Comparison of ENCODE assay signal across 8 cellular contexts in the genomic region with DNA sequence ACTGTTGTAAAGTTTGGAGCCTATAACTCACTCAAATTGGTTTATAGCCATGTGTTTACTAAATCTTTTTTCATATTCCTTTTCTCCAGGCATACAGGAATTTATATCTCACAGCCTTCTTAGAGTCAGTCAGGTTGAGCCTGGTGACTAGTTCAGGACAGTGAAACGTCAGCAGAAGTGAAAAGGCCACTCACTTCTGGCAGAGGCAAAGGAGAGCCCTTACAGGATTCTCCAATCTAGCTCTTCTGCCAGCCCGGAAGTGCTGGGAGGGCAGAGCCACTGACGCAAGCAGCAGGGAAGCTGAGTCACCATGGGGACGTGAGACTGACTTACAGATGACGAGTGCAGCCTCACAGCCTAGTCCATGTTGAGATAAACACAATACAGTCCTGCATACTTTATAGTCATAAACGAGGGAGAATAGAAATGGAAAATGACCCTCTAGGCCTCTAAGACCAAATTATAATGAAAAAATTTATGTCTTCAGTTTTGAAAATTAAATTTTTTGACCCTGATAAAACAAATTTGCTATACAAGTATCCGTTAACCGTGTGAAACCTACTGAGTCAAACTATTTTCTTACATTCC. TPM values are rescaled to one million over a fixed set of nuclear protein-coding genes. Genes with fewer than 3 reads are reported as not detected.
DNase-seq lines count a peak whose midpoint lies in the region; ATAC-seq and TF ChIP-seq lines count a peak whose summit lies in the region.

No MANE protein-coding gene starts in this region.

- 16% methylated on average over 8 of the region's 8 CpGs for WGBS in right cardiac atrium

- peak in 1 of 2 donors; percentile 46 for TF ChIP-seq POLR2A in vagina (IDR thresholded peaks at IDR 0.05)

- DNase-seq in GM03348 (ENCODE audit: low spot score) (peak; percentile 94), NCI-H146 treated with DMSO at 0.1 percent for 48 hours (lab: John Stamatoyannopoulos, UW; ENCODE audit: unreplicated experiment) (peak; percentile 71), T-helper 2 cell (peak; percentile 21 to 95 (median 74)), ascending aorta (ENCODE audit: low spot score in 2 of 2) (peak; percentile 92 to 99), right cardiac atrium (peak; percentile 96 to 97 (median 96)), vagina (ENCODE audit: extremely low spot score in 2 of 2) (peak; percentile 97 to 99)

- H3K27ac ChIP-seq in ascending aorta = peak overlapping the region; percentile 96 to 97
- peak overlapping the region; percentile 86 for H3K27ac ChIP-seq in right cardiac atrium (ENCODE audit: low read length)
- H3K27ac ChIP-seq in rectal smooth muscle tissue (ENCODE audit: low read depth, low read length) = peak overlapping the region; percentile 87
- H3K27ac ChIP-seq in vagina = peak overlapping the region; percentile 99

- TF ChIP-seq CTCF in ascending aorta (IDR thresholded peaks at IDR 0.05) = no peak
- TF ChIP-seq CTCF in vagina (IDR thresholded peaks at IDR 0.05) = no peak

- intact Hi-C loops in ascending aorta (cut with DNase I) = loop anchor here (5.0 kb wide), 1 partner anchor 54 kb away; a partner anchor contains a TSS
- intact Hi-C loops in right cardiac atrium (cut with DNase I) = no loop called here
- intact Hi-C loops in vagina (cut with DNase I) = loop anchor here (10.0 kb wide), 1 partner anchor 103 kb away; a partner anchor contains a TSS

- H3K9ac ChIP-seq in rectal smooth muscle tissue (ENCODE audit: low read length) = no peak overlapping the region

- H3K4me3 ChIP-seq in ascending aorta (no peak overlapping the region), right cardiac atrium (ENCODE audit: low read length) (no peak overlapping the region), rectal smooth muscle tissue (ENCODE audit: low read length) (no peak overlapping the region), vagina (no peak overlapping the region)

- no peaks in the 10 kb centered on the region for H3K36me3 ChIP-seq in ascending aorta
- H3K36me3 ChIP-seq in rectal smooth muscle tissue (ENCODE audit: control insufficient read depth, insufficient read depth, low read length) = no peaks in the 10 kb centered on the region
- H3K36me3 ChIP-seq in vagina = no peaks in the 10 kb centered on the region

- H3K4me1 ChIP-seq in ascending aorta (peaks cover 0 to 21% of the 10 kb centered on the region in 2 donors), right cardiac atrium (ENCODE audit: control insufficient read depth, insufficient read depth, low read length) (peaks cover 6% of the 10 kb centered on the region), rectal smooth muscle tissue (ENCODE audit: control insufficient read depth, insufficient read depth, low read length) (peaks cover 26% of the 10 kb centered on the region), vagina (peaks cover 39% of the 10 kb centered on the region)

- ATAC-seq in HG02623 (IDR thresholded peaks at IDR 0.05; ENCODE audit: unreplicated experiment) = peak; percentile 41
- ATAC-seq in right cardiac atrium = peak; percentile 96 to 97

- H3K27me3 ChIP-seq in ascending aorta = no peaks in the 10 kb centered on the region
- no peaks in the 10 kb centered on the region for H3K27me3 ChIP-seq in right cardiac atrium (ENCODE audit: control insufficient read depth, insufficient read depth)
- no peaks in the 10 kb centered on the region for H3K27me3 ChIP-seq in rectal smooth muscle tissue (ENCODE audit: control insufficient read depth, insufficient read depth, low read length)
- no peaks in the 10 kb centered on the region for H3K27me3 ChIP-seq in vagina

- H3K9me3 ChIP-seq in ascending aorta (no peaks in the 10 kb centered on the region), right cardiac atrium (ENCODE audit: control insufficient read depth, low read length) (no peaks in the 10 kb centered on the region), vagina (no peaks in the 10 kb centered on the region)

RNA-seq across cellular contexts. Expression of a gene that starts 1.3 kb away (rescaled TPM):
- not detected for total RNA-seq in ascending aorta
- total RNA-seq in right cardiac atrium = under 1 TPM in 2 of 4 donors, not detected in 2; 0.17 to 0.42 TPM
- 0.09 TPM for polyA plus RNA-seq in right cardiac atrium
- not detected for total RNA-seq in vagina

RNA-seq across cellular contexts. Expression of a gene that starts 1.4 kb away (rescaled TPM):
- total RNA-seq in ascending aorta = 71.5 TPM
- total RNA-seq in right cardiac atrium = 10 to 100 TPM; 24.2 to 31.5 (median 26.6) TPM
- 12.9 TPM for polyA plus RNA-seq in right cardiac atrium
- 30.0 TPM for total RNA-seq in vagina

RNA-seq across cellular contexts. Expression of a gene that starts 53.9 kb away (rescaled TPM):
- not detected for total RNA-seq in ascending aorta
- total RNA-seq in right cardiac atrium = under 1 TPM; 0.18 to 0.37 (median 0.34) TPM
- polyA plus RNA-seq in right cardiac atrium = 0.18 TPM
- total RNA-seq in vagina = 2.2 TPM

Comparison
In these comparisons a context has a peak if more than half of its experiments do, and no peak if none do; other contexts are left out.
1. intact Hi-C loops: an anchor here in ascending aorta (5.0 kb wide) and vagina (10.0 kb wide); none called in right cardiac atrium.